8 cellular contexts compared by ENCODE assay signal in genomic region chr16:31215287-31216115, GRCh38. TPM values are rescaled to one million over a fixed set of nuclear protein-coding genes. Genes with fewer than 3 reads are reported as not detected.
A peak's percentile ranks its signal among the peaks of the same experiment; 100 is the strongest.
DNase-seq lines count a peak whose midpoint lies in the region; ATAC-seq and TF ChIP-seq lines count a peak whose summit lies in the region.

No MANE protein-coding gene starts in this region.

- no peaks in the 10 kb centered on the region for H3K79me2 ChIP-seq in GM23338 (replicated peaks; ENCODE audit: insufficient read depth)

- H3K27ac ChIP-seq in GM23338 (ENCODE audit: low read depth): no peak overlapping the region
- H3K27ac ChIP-seq in VCaP: peak overlapping the region; percentile 51

- peak overlapping the region; percentile 96 for H2AFZ ChIP-seq in GM23338

- ATAC-seq in GM23338: peak; percentile 85
- ATAC-seq in natural killer cell: peak; percentile 54 to 62 (median 58)
- ATAC-seq in HG03025 (IDR thresholded peaks at IDR 0.05; ENCODE audit: low FRiP score, unreplicated experiment): no peak
- ATAC-seq in GM19351 (IDR thresholded peaks at IDR 0.05; ENCODE audit: unreplicated experiment): no peak
- no peak for ATAC-seq in HG02610 (IDR thresholded peaks at IDR 0.05; ENCODE audit: unreplicated experiment)

- intact Hi-C loops in natural killer cell (cut with micrococcal nuclease): no loop called here

- H3K4me3 ChIP-seq in GM23338: peak overlapping the region; percentile 77

- peaks cover 29% of the 10 kb centered on the region for H3K4me1 Mint-ChIP-seq in GM23338
- peaks cover 18 to 22% of the 10 kb centered on the region in 2 donors for H3K4me1 Mint-ChIP-seq in natural killer cell

- H3K27me3 Mint-ChIP-seq in GM23338 (ENCODE audit: insufficient read depth, low read depth, poor library complexity) (peaks cover 42% of the 10 kb centered on the region), natural killer cell (ENCODE audit: low read depth in 2 of 2) (peaks cover 25 to 37% of the 10 kb centered on the region in 2 donors)

- H3K27ac Mint-ChIP-seq in GM23338 (no peak overlapping the region; the same call in 1 of the 2 replicates), natural killer cell (peak overlapping the region in 1 of 2 donors; percentile 67)

- DNase-seq in AG08396 (ENCODE audit: low spot score): peak; percentile 96
- peak; percentile 95 for DNase-seq in GM23338 (ENCODE audit: low spot score)
- DNase-seq in fibroblast of gingiva (ENCODE audit: low read depth): peak; percentile 51
- DNase-seq in natural killer cell: no peak

- peak overlapping the region; percentile 75 for H3K4me3 Mint-ChIP-seq in GM23338
- H3K4me3 Mint-ChIP-seq in natural killer cell: peak overlapping the region; percentile 89

- TF ChIP-seq CTCF in GM23338 (conservative IDR thresholded peaks at IDR 0.05; ENCODE audit: low read depth in 2 of 2) (no peak), VCaP (conservative IDR thresholded peaks at IDR 0.05) (no peak), natural killer cell (IDR thresholded peaks at IDR 0.05) (no peak)

- peaks cover 45% of the 10 kb centered on the region for H3K27me3 ChIP-seq in GM23338 (ENCODE audit: insufficient read depth)

- no peaks in the 10 kb centered on the region; the same call in 2 of the 3 replicates for H3K9me3 Mint-ChIP-seq in GM23338
- no peaks in the 10 kb centered on the region for H3K9me3 Mint-ChIP-seq in natural killer cell

- H4K20me1 ChIP-seq in GM23338 (replicated peaks; ENCODE audit: insufficient read depth): no peaks in the 10 kb centered on the region

- H3K36me3 Mint-ChIP-seq in GM23338 (ENCODE audit: low read depth) (no peaks in the 10 kb centered on the region; the same call in 2 of the 3 replicates), natural killer cell (no peaks in the 10 kb centered on the region)

- peak overlapping the region; percentile 93 for H3K4me2 ChIP-seq in GM23338

- H3K9me2 ChIP-seq in GM23338 (ENCODE audit: insufficient read depth): no peaks in the 10 kb centered on the region

- H3K4me1 ChIP-seq in GM23338 (ENCODE audit: insufficient read depth): peaks cover 15% of the 10 kb centered on the region

- no peaks in the 10 kb centered on the region for H3K36me3 ChIP-seq in GM23338 (ENCODE audit: insufficient read depth)

- no peaks in the 10 kb centered on the region for H3F3A ChIP-seq in GM23338 (replicated peaks; ENCODE audit: low read depth)

TF ChIP-seq in GM23338, 12 proteins besides CTCF, POLR2A, EP300 and RAD21:
- TF ChIP-seq REST (IDR thresholded peaks at IDR 0.05; ENCODE audit: unreplicated experiment) (no peak), EZH2 (IDR thresholded peaks at IDR 0.05; ENCODE audit: low read depth, unreplicated experiment) (peak; percentile 35), POLR2AphosphoS5 (IDR thresholded peaks at IDR 0.05; ENCODE audit: low read depth) (peak; percentile 31; the same call in 1 of the 2 replicates)

RNA-seq across cellular contexts. Expression of gene PYDC1, which starts 1.4 kb away (rescaled TPM):
- total RNA-seq in GM23338 (2014; rRNA removed; shearing (Covaris generic)): not detected in 2 replicates
- polyA plus RNA-seq in GM23338 (2016; fragmentation: Nextera tagmentation; extraction: Ambion mirVana): 1.8 and 3.0 TPM in 2 replicates
- not detected for total RNA-seq in natural killer cell

RNA-seq across cellular contexts. Expression of gene TRIM72, which starts 1.6 kb away (rescaled TPM):
- total RNA-seq in GM23338 (2014; rRNA removed; shearing (Covaris generic)): 1.1 and 1.3 TPM in 2 replicates
- 0.54 and 0.81 TPM in 2 replicates for polyA plus RNA-seq in GM23338 (2016; fragmentation: Nextera tagmentation; extraction: Ambion mirVana)
- under 1 TPM in 2 of 3 donors, not detected in 1; 0.05 to 0.07 TPM for total RNA-seq in natural killer cell

RNA-seq across cellular contexts. Expression of gene PYCARD, which starts 12.9 kb away (rescaled TPM):
- 25.7 and 54.0 TPM in 2 replicates for total RNA-seq in GM23338 (2014; rRNA removed; shearing (Covaris generic))
- 53.1 and 56.7 TPM in 2 replicates for polyA plus RNA-seq in GM23338 (2016; fragmentation: Nextera tagmentation; extraction: Ambion mirVana)
- total RNA-seq in natural killer cell: 10 to 100 TPM; 29.7 to 38.1 (median 37.6) TPM

RNA-seq across cellular contexts. Expression of gene FUS, which starts 35.6 kb away (rescaled TPM):
- 213 and 247 TPM in 2 replicates for total RNA-seq in GM23338 (2014; rRNA removed; shearing (Covaris generic))
- 528 and 553 TPM in 2 replicates for polyA plus RNA-seq in GM23338 (2016; fragmentation: Nextera tagmentation; extraction: Ambion mirVana)
- 100 to 1,000 TPM; 872 to 934 (median 918) TPM for total RNA-seq in natural killer cell

RNA-seq across cellular contexts. Expression of gene ITGAM, which starts 44.3 kb away (rescaled TPM):
- total RNA-seq in GM23338 (2014; rRNA removed; shearing (Covaris generic)): 0.14 TPM in 1 of 2 replicates, not detected in the other
- 0.03 and 0.52 TPM in 2 replicates for polyA plus RNA-seq in GM23338 (2016; fragmentation: Nextera tagmentation; extraction: Ambion mirVana)
- 100 to 1,000 TPM; 370 to 545 (median 428) TPM for total RNA-seq in natural killer cell

Comparison
In these comparisons a context has a peak if more than half of its experiments do, and no peak if none do; other contexts are left out.
1. ATAC-seq: peak in GM23338 (single experiment) and natural killer cell (3 of 3); none in HG03025 (single experiment), GM19351 (single experiment) and HG02610 (single experiment).